30 cellular contexts compared by ENCODE assay signal in the genomic region with DNA sequence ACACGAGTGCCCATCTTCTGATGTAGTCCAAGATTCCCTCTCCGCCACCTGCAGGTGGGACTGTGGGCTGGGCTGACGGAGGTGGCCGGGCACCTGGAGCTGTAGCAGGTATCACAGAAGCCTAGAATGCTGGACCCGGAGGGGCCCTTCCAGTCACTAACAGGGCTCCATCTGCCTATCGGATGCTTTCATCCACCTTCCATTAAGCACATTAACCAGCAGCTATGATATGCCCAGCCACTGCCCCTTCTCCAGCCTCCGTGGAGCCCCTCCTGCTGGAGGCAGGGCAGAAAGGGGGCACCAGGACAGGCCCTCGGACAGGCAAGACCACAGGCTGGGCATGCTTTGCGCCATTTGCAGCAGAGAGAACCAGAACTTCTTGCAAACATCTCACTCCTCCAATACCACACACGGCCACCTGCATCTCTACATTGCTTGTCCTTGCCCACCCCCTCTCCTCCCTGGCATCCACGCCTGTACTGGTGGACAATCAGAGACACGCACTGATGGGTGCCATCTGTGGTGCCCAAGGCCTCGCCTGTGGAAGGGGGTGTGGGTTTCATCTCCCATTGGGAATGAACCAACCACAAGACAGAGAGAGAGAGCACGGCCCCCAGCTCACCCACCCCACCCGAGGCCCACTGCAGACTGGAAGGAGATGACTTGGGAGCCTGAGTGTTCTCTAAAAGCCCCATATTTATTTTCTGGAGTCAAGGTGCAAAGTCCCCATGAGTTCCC.
"Had no signal": no experiment of that assay in that cellular context is flagged by ENCODE, and none has a peak within 500 bp of the region (broad histone marks: within the 10 kb centered on the region; RNA-seq: fewer than 3 reads in every experiment).

No MANE protein-coding gene starts in this region.

- H3K4me2 ChIP-seq: PC-9, SK-N-SH had no signal

- ATAC-seq: activated CD8-positive, alpha-beta T cell treated with anti-CD3 and anti-CD28 coated beads, Interleukin-2, amount 10 ng/mL, durations not matched to agents 7 days and 5 days; activated T-cell treated with anti-CD3 and anti-CD28 coated beads, Interleukin-2, amount 50 U/mL, for 4 hours had no signal

- H3K4me1 Mint-ChIP-seq: activated CD4-positive, alpha-beta T cell treated with anti-CD3 and anti-CD28 coated beads, Interleukin-2, amount 10 ng/mL, durations not matched to agents 7 days and 5 days had no signal

- H3K9me3 Mint-ChIP-seq: activated CD4-positive, alpha-beta T cell treated with anti-CD3 and anti-CD28 coated beads, Interleukin-2, amount 10 ng/mL, durations not matched to agents 7 days and 5 days; activated naive CD8-positive, alpha-beta T cell treated with anti-CD3 and anti-CD28 coated beads for 36 hours; activated T-cell treated with anti-CD3 and anti-CD28 coated beads, Interleukin-2, amount 50 U/mL, for 4 hours; activated T-helper 1 cell treated with anti-CD3 and anti-CD28 coated beads, Interleukin-12 subunit alpha, Interleukin-12 subunit beta, Interleukin-2, Interleukin-4 antibody, amounts not matched to agents 30 ng/mL and 10 ng/mL and 1 ng/mL, durations not matched to agents 14 hours and 24 hours and 36 hours; T-helper 1 cell treated with Interleukin-12 subunit alpha and Interleukin-12 subunit beta and Interleukin-4 antibody, amounts not matched to agents 30 μg/mL and 1 μg/mL, for 36 hours; T-helper 2 cell treated with Interferon-gamma antibody and Interleukin-4, amounts not matched to agents 5 μg/mL and 100 μg/mL, for 36 hours had no signal

- DNase-seq: activated CD4-positive, alpha-beta T cell treated with anti-CD3 and anti-CD28 coated beads, Interleukin-2, amount 10 ng/mL, durations not matched to agents 7 days and 5 days; activated CD4-positive, alpha-beta T cell treated with anti-CD3 and anti-CD28 coated beads, Interleukin-2, amount 50 U/mL, for 48 hours; activated CD8-positive, alpha-beta memory T cell treated with anti-CD3 and anti-CD28 coated beads, Interleukin-2, amount 50 U/mL, for 4 hours; activated CD8-positive, alpha-beta T cell treated with anti-CD3 and anti-CD28 coated beads, Interleukin-2, amount 10 ng/mL, durations not matched to agents 7 days and 5 days; activated naive CD4-positive, alpha-beta T cell; activated naive CD4-positive, alpha-beta T cell treated with anti-CD3 and anti-CD28 coated beads, Interleukin-2, amount 50 U/mL, for 16 hours; activated naive CD8-positive, alpha-beta T cell treated with anti-CD3 and anti-CD28 coated beads for 36 hours; activated T-cell treated with anti-CD3 and anti-CD28 coated beads for 4 hours; activated T-cell treated with anti-CD3 and anti-CD28 coated beads, Interleukin-2, amount 50 U/mL, for 4 hours; amniotic stem cell; Kasumi-1; KG1; MG63; NCI-H1048; NCI-H1105 treated with DMSO at 0.1 percent for 48 hours; NCI-H1436; NCI-H1694; NCI-H1930; NCI-H2081 treated with DMSO at 0.1 percent for 48 hours; NCI-H226; NCI-H524 treated with DMSO at 0.1 percent for 48 hours; SHP77 treated with DMSO at 0.1 percent for 48 hours; SK-N-SH had no signal

- H3K4me3 ChIP-seq: ascending aorta, MG63, PC-9, SJSA1 had no signal

- H3K27me3 Mint-ChIP-seq: activated CD4-positive, alpha-beta T cell treated with anti-CD3 and anti-CD28 coated beads, Interleukin-2, amount 10 ng/mL, durations not matched to agents 7 days and 5 days; activated naive CD8-positive, alpha-beta T cell treated with anti-CD3 and anti-CD28 coated beads for 36 hours had no signal

- H3K4me1 ChIP-seq: ascending aorta, SJSA1 had no signal

- H3K27ac ChIP-seq: ascending aorta, PC-9, SJSA1 had no signal

- H3K27me3 ChIP-seq: ascending aorta, MG63, SJSA1 had no signal

- H3K9ac ChIP-seq: SK-N-SH had no signal

- H3K9me3 ChIP-seq: ascending aorta, MG63, SJSA1, SK-N-SH had no signal

- H3K27ac Mint-ChIP-seq: activated CD4-positive, alpha-beta T cell treated with anti-CD3 and anti-CD28 coated beads, Interleukin-2, amount 10 ng/mL, durations not matched to agents 7 days and 5 days; activated CD8-positive, alpha-beta T cell treated with anti-CD3 and anti-CD28 coated beads, Interleukin-2, amount 10 ng/mL, durations not matched to agents 7 days and 5 days; activated naive CD8-positive, alpha-beta T cell treated with anti-CD3 and anti-CD28 coated beads for 36 hours; activated T-helper 1 cell treated with anti-CD3 and anti-CD28 coated beads, Interleukin-12 subunit alpha, Interleukin-12 subunit beta, Interleukin-2, Interleukin-4 antibody, amounts not matched to agents 30 ng/mL and 10 ng/mL and 1 ng/mL, durations not matched to agents 14 hours and 24 hours and 36 hours; T-helper 1 cell treated with Interleukin-12 subunit alpha and Interleukin-12 subunit beta and Interleukin-4 antibody, amounts not matched to agents 30 μg/mL and 1 μg/mL, for 36 hours; T-helper 2 cell treated with Interferon-gamma antibody and Interleukin-4, amounts not matched to agents 5 μg/mL and 100 μg/mL, for 36 hours had no signal

- H2AFZ ChIP-seq: PC-9 had no signal

- H3K36me3 Mint-ChIP-seq: activated naive CD8-positive, alpha-beta T cell treated with anti-CD3 and anti-CD28 coated beads for 36 hours had no signal

- H3K36me3 ChIP-seq: ascending aorta, MG63, SJSA1 had no signal

- H3K4me3 Mint-ChIP-seq: activated CD4-positive, alpha-beta T cell treated with anti-CD3 and anti-CD28 coated beads, Interleukin-2, amount 10 ng/mL, durations not matched to agents 7 days and 5 days; activated CD8-positive, alpha-beta T cell treated with anti-CD3 and anti-CD28 coated beads, Interleukin-2, amount 10 ng/mL, durations not matched to agents 7 days and 5 days; activated naive CD8-positive, alpha-beta T cell treated with anti-CD3 and anti-CD28 coated beads for 36 hours; activated T-cell treated with anti-CD3 and anti-CD28 coated beads, Interleukin-2, amount 50 U/mL, for 4 hours; activated T-helper 1 cell treated with anti-CD3 and anti-CD28 coated beads, Interleukin-12 subunit alpha, Interleukin-12 subunit beta, Interleukin-2, Interleukin-4 antibody, amounts not matched to agents 30 ng/mL and 10 ng/mL and 1 ng/mL, durations not matched to agents 14 hours and 24 hours and 36 hours; T-helper 1 cell treated with Interleukin-12 subunit alpha and Interleukin-12 subunit beta and Interleukin-4 antibody, amounts not matched to agents 30 μg/mL and 1 μg/mL, for 36 hours; T-helper 2 cell treated with Interferon-gamma antibody and Interleukin-4, amounts not matched to agents 5 μg/mL and 100 μg/mL, for 36 hours had no signal

- FAIRE-seq: TTC549 had no signal
